In genomic region chr9:134738869-134739659, GRCh38 we compare ENCODE assay signal across 8 cellular contexts.
A peak's percentile ranks its signal among the peaks of the same experiment; 100 is the strongest.
DNase-seq lines count a peak whose midpoint lies in the region; ATAC-seq and TF ChIP-seq lines count a peak whose summit lies in the region.

No MANE protein-coding gene starts in this region.

- no peak overlapping the region for H3K4me3 Mint-ChIP-seq in Calu3 (ENCODE audit: low read depth, unreplicated experiment)

- CTCF ChIA-PET in Calu3 (lab: Charles Lee) = interaction anchor here (2.4 kb wide), 1 partner anchor 290 kb away, joined by 10 read pairs; no protein-coding TSS in a partner anchor

- no TSS peak for BruUV-seq in Calu3 (replicated peaks; lab: Mats Ljungman, UMichigan)

- TF ChIP-seq CTCF in Calu3 (IDR thresholded peaks at IDR 0.05; ENCODE audit: unreplicated experiment) (peak; percentile 50), cardiac fibroblast (IDR thresholded peaks at IDR 0.05; ENCODE audit: low read depth, low read length) (peak; percentile 77)

- H3K27me3 Mint-ChIP-seq in Calu3 (ENCODE audit: unreplicated experiment) = peaks cover 27% of the 10 kb centered on the region

- no peaks in the 10 kb centered on the region for H3K9me3 Mint-ChIP-seq in Calu3 (ENCODE audit: low read depth, unreplicated experiment)

- ATAC-seq in HG02938 (IDR thresholded peaks at IDR 0.05; ENCODE audit: unreplicated experiment) = no peak
- no peak for ATAC-seq in GM19455 (IDR thresholded peaks at IDR 0.05; ENCODE audit: unreplicated experiment)

- DNase-seq in Calu3 (peak; percentile 59), HuH-7.5 (ENCODE audit: low spot score) (peak; percentile 89), T1000 (lab: John Stamatoyannopoulos, UW) (peak; percentile 34), cardiac fibroblast (ENCODE audit: low read depth in 2 of 2) (peak; percentile 46 to 64), left kidney (ENCODE audit: low read depth, low spot score) (peak; percentile 89)
- peak; percentile 6 to 34 (median 9) for DNase-seq in stimulated activated CD4-positive, alpha-beta T cell treated with anti-CD3 and anti-CD28 coated beads, TNF-alpha, amount 100 ng/mL, for 24 hours (ENCODE audit: low read depth in 3 of 3)

- H3K4me3 ChIP-seq in cardiac fibroblast (replicated peaks in 1 of 2; ENCODE audit: low read depth in 2 of 2, low read length in 2 of 2) = no peak overlapping the region

- no peak overlapping the region for H3K27ac Mint-ChIP-seq in Calu3 (ENCODE audit: unreplicated experiment)

- no peaks in the 10 kb centered on the region for H3K36me3 Mint-ChIP-seq in Calu3 (ENCODE audit: insufficient read depth, unreplicated experiment)

- intact Hi-C loops in Calu3 (cut with micrococcal nuclease; ENCODE audit: unreplicated experiment) = no loop called here

- H3K4me1 Mint-ChIP-seq in Calu3 (ENCODE audit: low read depth, unreplicated experiment) = no peaks in the 10 kb centered on the region

Comparison
In these comparisons a context has a peak if more than half of its experiments do, and no peak if none do; other contexts are left out.
1. DNase-seq: peak in every context shown above with its lines; median percentile 89 in HuH-7.5; 89 in left kidney; 59 in Calu3; 55 in cardiac fibroblast; 34 in T1000; 9 in stimulated activated CD4-positive, alpha-beta T cell treated with anti-CD3 and anti-CD28 coated beads, TNF-alpha, amount 100 ng/mL, for 24 hours.